ENCODE assay signal across 1 cellular context in genomic region chr3:113685956-113686721, GRCh38.
A peak's percentile ranks its signal among the peaks of the same experiment; 100 is the strongest.
TF ChIP-seq lines count a peak whose summit lies in the region.

No MANE protein-coding gene starts in this region.

TF ChIP-seq in HepG2, 621 proteins besides CTCF, POLR2A, EP300 and RAD21 (continued from another document and continues in another):
- peak; percentile 92; the same call in 1 of the 2 replicates for TF ChIP-seq CBX5 (CRISPR knock-in tag; IDR thresholded peaks at IDR 0.05; ENCODE audit: borderline replicate concordance)
- no peak for TF ChIP-seq IKZF4 (CRISPR knock-in tag; IDR thresholded peaks at IDR 0.05; ENCODE audit: borderline replicate concordance, low read depth, not compliant biosample characterization)
- TF ChIP-seq ZNF263 (CRISPR knock-in tag; IDR thresholded peaks at IDR 0.05), result no peak
- peak; percentile 76; the same call in 1 of the 2 replicates for TF ChIP-seq ZNF12 (CRISPR knock-in tag; IDR thresholded peaks at IDR 0.05)
- no peak for TF ChIP-seq HNRNPH1 (optimal IDR thresholded peaks at IDR 0.05; ENCODE audit: low read depth, low read length)
- TF ChIP-seq ZBTB49 (CRISPR knock-in tag; IDR thresholded peaks at IDR 0.05; ENCODE audit: borderline replicate concordance), result no peak
- no peak for TF ChIP-seq ZNF24 (IDR thresholded peaks at IDR 0.05)
- no peak for TF ChIP-seq GPN1 (CRISPR knock-in tag; IDR thresholded peaks at IDR 0.05; ENCODE audit: borderline replicate concordance)
- TF ChIP-seq ZNF101 (CRISPR knock-in tag; IDR thresholded peaks at IDR 0.05; ENCODE audit: borderline replicate concordance, low read depth), result no peak
- no peak for TF ChIP-seq ZNF335 (CRISPR knock-in tag; IDR thresholded peaks at IDR 0.05)
- peak; percentile 27; the same call in 1 of the 2 replicates for TF ChIP-seq ZBTB7A (CRISPR knock-in tag; IDR thresholded peaks at IDR 0.05)
- no peak for TF ChIP-seq POLR2AphosphoS5 (IDR thresholded peaks at IDR 0.05; ENCODE audit: low read depth, low read length)
- no peak for TF ChIP-seq GTF3A (CRISPR knock-in tag; conservative IDR thresholded peaks at IDR 0.05)
- no peak for TF ChIP-seq SALL2 (CRISPR knock-in tag; IDR thresholded peaks at IDR 0.05)
- no peak for TF ChIP-seq ZNF790 (CRISPR knock-in tag; IDR thresholded peaks at IDR 0.05; ENCODE audit: borderline replicate concordance)
- TF ChIP-seq KLF13 (CRISPR knock-in tag; IDR thresholded peaks at IDR 0.05), result no peak
- no peak for TF ChIP-seq FOXC1 (CRISPR knock-in tag; IDR thresholded peaks at IDR 0.05; ENCODE audit: borderline replicate concordance)
- no peak for TF ChIP-seq SATB2 (CRISPR knock-in tag; IDR thresholded peaks at IDR 0.05)
- no peak for TF ChIP-seq TRAFD1 (CRISPR knock-in tag; IDR thresholded peaks at IDR 0.05; ENCODE audit: borderline replicate concordance)
- TF ChIP-seq PRDM10 (CRISPR knock-in tag; IDR thresholded peaks at IDR 0.05; ENCODE audit: low read depth), result peak; percentile 73
- no peak for TF ChIP-seq ZNF343 (CRISPR knock-in tag; IDR thresholded peaks at IDR 0.05)
- TF ChIP-seq ZNF354B (CRISPR knock-in tag; IDR thresholded peaks at IDR 0.05), result no peak
- no peak for TF ChIP-seq WIZ (CRISPR knock-in tag; IDR thresholded peaks at IDR 0.05)
- no peak for TF ChIP-seq ARNT (IDR thresholded peaks at IDR 0.05)
- TF ChIP-seq NFATC3 (CRISPR knock-in tag; IDR thresholded peaks at IDR 0.05), result no peak
- TF ChIP-seq IRF9 (CRISPR knock-in tag; IDR thresholded peaks at IDR 0.05; ENCODE audit: borderline replicate concordance), result no peak
- TF ChIP-seq HBP1 (CRISPR knock-in tag; IDR thresholded peaks at IDR 0.05; ENCODE audit: low read depth), result no peak
- 0 out of 2 replicates have a peak, but pooled peaks have one; percentile 33 for TF ChIP-seq ZNF724P (CRISPR knock-in tag; IDR thresholded peaks at IDR 0.05; ENCODE audit: borderline replicate concordance)
- peak; percentile 61 for TF ChIP-seq DPF2 (CRISPR knock-in tag; IDR thresholded peaks at IDR 0.05; ENCODE audit: borderline replicate concordance, low read depth)
- peak; percentile 86 for TF ChIP-seq ZNF331 (CRISPR knock-in tag; IDR thresholded peaks at IDR 0.05)
- TF ChIP-seq MEIS1 (CRISPR knock-in tag; IDR thresholded peaks at IDR 0.05; ENCODE audit: borderline replicate concordance), result no peak; the same call in 1 of the 2 replicates
- no peak for TF ChIP-seq TFDP2 (CRISPR knock-in tag; IDR thresholded peaks at IDR 0.05)
- TF ChIP-seq ZNF580 (CRISPR knock-in tag; IDR thresholded peaks at IDR 0.05; ENCODE audit: borderline replicate concordance, low read depth), result peak; percentile 58; the same call in 1 of the 2 replicates
- TF ChIP-seq NFRKB (IDR thresholded peaks at IDR 0.05), result no peak
- peak; percentile 48; the same call in 1 of the 2 replicates for TF ChIP-seq KDM2A (CRISPR knock-in tag; IDR thresholded peaks at IDR 0.05; ENCODE audit: borderline replicate concordance, low read depth)
- no peak for TF ChIP-seq ZNF441 (CRISPR knock-in tag; IDR thresholded peaks at IDR 0.05; ENCODE audit: borderline replicate concordance)
- no peak for TF ChIP-seq ZNF589 (CRISPR knock-in tag; conservative IDR thresholded peaks at IDR 0.05)
- TF ChIP-seq PRPF4 (IDR thresholded peaks at IDR 0.05; ENCODE audit: low read depth, low read length, poor library complexity, severe bottlenecking), result peak; percentile 97
- TF ChIP-seq ZFP82 (CRISPR knock-in tag; IDR thresholded peaks at IDR 0.05; ENCODE audit: borderline replicate concordance), result no peak
- peak; percentile 67; the same call in 1 of the 2 replicates for TF ChIP-seq KMT2A (CRISPR knock-in tag; IDR thresholded peaks at IDR 0.05)
- no peak for TF ChIP-seq MATR3 (CRISPR knock-in tag; IDR thresholded peaks at IDR 0.05)
- TF ChIP-seq CSRNP2 (CRISPR knock-in tag; conservative IDR thresholded peaks at IDR 0.05; ENCODE audit: low read depth), result no peak
- no peak for TF ChIP-seq SOX6 (IDR thresholded peaks at IDR 0.05)
- TF ChIP-seq SOX6 (CRISPR knock-in tag; IDR thresholded peaks at IDR 0.05), result peak; percentile 64; the same call in 1 of the 2 replicates
- peak; percentile 66 for TF ChIP-seq TBX2 (CRISPR knock-in tag; IDR thresholded peaks at IDR 0.05; ENCODE audit: borderline replicate concordance)
- TF ChIP-seq KLF12 (CRISPR knock-in tag; IDR thresholded peaks at IDR 0.05; ENCODE audit: borderline replicate concordance), result no peak
- no peak for TF ChIP-seq TEAD2 (CRISPR knock-in tag; IDR thresholded peaks at IDR 0.05)
- no peak for TF ChIP-seq NONO (IDR thresholded peaks at IDR 0.05)
- TF ChIP-seq NONO (CRISPR knock-in tag; conservative IDR thresholded peaks at IDR 0.05), result 0 out of 2 replicates have a peak, but pooled peaks have one; percentile 64
- TF ChIP-seq ZNF234 (CRISPR knock-in tag; conservative IDR thresholded peaks at IDR 0.05), result no peak
- no peak for TF ChIP-seq TCF7 (IDR thresholded peaks at IDR 0.05; ENCODE audit: low read depth)
- TF ChIP-seq BORCS8-MEF2B (CRISPR knock-in tag; IDR thresholded peaks at IDR 0.05), result no peak
- TF ChIP-seq ZNF557 (CRISPR knock-in tag; IDR thresholded peaks at IDR 0.05), result no peak
- TF ChIP-seq ZNF138 (CRISPR knock-in tag; IDR thresholded peaks at IDR 0.05; ENCODE audit: low read depth), result no peak
- TF ChIP-seq PHF8 (CRISPR knock-in tag; IDR thresholded peaks at IDR 0.05), result peak; percentile 41; the same call in 1 of the 2 replicates
- no peak for TF ChIP-seq ZNF367 (CRISPR knock-in tag; IDR thresholded peaks at IDR 0.05; ENCODE audit: borderline replicate concordance)
- no peak for TF ChIP-seq SIX1 (CRISPR knock-in tag; IDR thresholded peaks at IDR 0.05; ENCODE audit: borderline replicate concordance)
- TF ChIP-seq MAF1 (CRISPR knock-in tag; IDR thresholded peaks at IDR 0.05; ENCODE audit: borderline replicate concordance), result no peak
- no peak for TF ChIP-seq SP140L (CRISPR knock-in tag; IDR thresholded peaks at IDR 0.05; ENCODE audit: borderline replicate concordance)
- TF ChIP-seq SP1 (IDR thresholded peaks at IDR 0.05), result no peak
- TF ChIP-seq SP1 (CRISPR knock-in tag; IDR thresholded peaks at IDR 0.05), result no peak
- peak; percentile 51; the same call in 1 of the 2 replicates for TF ChIP-seq SOX5 (CRISPR knock-in tag; IDR thresholded peaks at IDR 0.05; ENCODE audit: borderline replicate concordance)
- no peak; the same call in 1 of the 2 replicates for TF ChIP-seq ERF (CRISPR knock-in tag; IDR thresholded peaks at IDR 0.05)
- no peak for TF ChIP-seq SNAPC5 (CRISPR knock-in tag; IDR thresholded peaks at IDR 0.05; ENCODE audit: borderline replicate concordance)
- no peak for TF ChIP-seq ZNF670 (CRISPR knock-in tag; IDR thresholded peaks at IDR 0.05; ENCODE audit: borderline replicate concordance)
- no peak for TF ChIP-seq HOXA5 (CRISPR knock-in tag; IDR thresholded peaks at IDR 0.05)
- TF ChIP-seq EEA1 (CRISPR knock-in tag; IDR thresholded peaks at IDR 0.05; ENCODE audit: borderline replicate concordance), result no peak
- TF ChIP-seq ZNF878 (CRISPR knock-in tag; IDR thresholded peaks at IDR 0.05), result no peak
- no peak for TF ChIP-seq ZNF782 (CRISPR knock-in tag; IDR thresholded peaks at IDR 0.05; ENCODE audit: borderline replicate concordance)
